ENCODE assay signal across 2 cellular contexts in genomic region chr3:48997102-48997637, GRCh38.
TF ChIP-seq lines count a peak whose summit lies in the region.

No MANE protein-coding gene starts in this region.

TF ChIP-seq in K562, 482 proteins besides CTCF, POLR2A, EP300 and RAD21:
- TF ChIP-seq ASH1L (IDR thresholded peaks at IDR 0.05; ENCODE audit: borderline replicate concordance, low read depth, partially characterized antibody), result no peak
- TF ChIP-seq CEBPG (CRISPR knock-in tag; IDR thresholded peaks at IDR 0.05), result no peak
- no peak for TF ChIP-seq CEBPG (tag; conservative IDR thresholded peaks at IDR 0.05 in 1 of 2, IDR thresholded peaks at IDR 0.05 in 1 of 2)
- no peak for TF ChIP-seq AFF1 (IDR thresholded peaks at IDR 0.05; ENCODE audit: low read depth in 1 of 2, partially characterized antibody in 2 of 2)
- no peak for TF ChIP-seq PTRF (tag; IDR thresholded peaks at IDR 0.05)
- no peak for TF ChIP-seq CTBP1 (IDR thresholded peaks at IDR 0.05; ENCODE audit: borderline replicate concordance)

TF ChIP-seq in HEK293T, 16 proteins besides CTCF, POLR2A, EP300 and RAD21:
- TF ChIP-seq TARDBP (IDR thresholded peaks at IDR 0.05) (no peak), CTBP1 (IDR thresholded peaks at IDR 0.05; ENCODE audit: borderline replicate concordance) (no peak), LEF1 (IDR thresholded peaks at IDR 0.05; ENCODE audit: borderline replicate concordance) (no peak), ARNT (IDR thresholded peaks at IDR 0.05) (no peak), FOXM1 (IDR thresholded peaks at IDR 0.05; ENCODE audit: borderline replicate concordance) (no peak), FOXK2 (IDR thresholded peaks at IDR 0.05) (no peak), ELF4 (IDR thresholded peaks at IDR 0.05) (no peak), NFRKB (IDR thresholded peaks at IDR 0.05) (no peak), SP1 (IDR thresholded peaks at IDR 0.05) (no peak), ZNF384 (IDR thresholded peaks at IDR 0.05) (no peak), HDGF (IDR thresholded peaks at IDR 0.05; ENCODE audit: borderline replicate concordance) (no peak), SUZ12 (IDR thresholded peaks at IDR 0.05) (no peak), L3MBTL2 (conservative IDR thresholded peaks at IDR 0.05) (no peak), BHLHE40 (IDR thresholded peaks at IDR 0.05; ENCODE audit: borderline replicate concordance) (no peak), FOXA1 (IDR thresholded peaks at IDR 0.05) (no peak)
- TF ChIP-seq, protein P1, sequence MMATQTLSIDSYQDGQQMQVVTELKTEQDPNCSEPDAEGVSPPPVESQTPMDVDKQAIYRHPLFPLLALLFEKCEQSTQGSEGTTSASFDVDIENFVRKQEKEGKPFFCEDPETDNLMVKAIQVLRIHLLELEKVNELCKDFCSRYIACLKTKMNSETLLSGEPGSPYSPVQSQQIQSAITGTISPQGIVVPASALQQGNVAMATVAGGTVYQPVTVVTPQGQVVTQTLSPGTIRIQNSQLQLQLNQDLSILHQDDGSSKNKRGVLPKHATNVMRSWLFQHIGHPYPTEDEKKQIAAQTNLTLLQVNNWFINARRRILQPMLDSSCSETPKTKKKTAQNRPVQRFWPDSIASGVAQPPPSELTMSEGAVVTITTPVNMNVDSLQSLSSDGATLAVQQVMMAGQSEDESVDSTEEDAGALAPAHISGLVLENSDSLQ (IDR thresholded peaks at IDR 0.05), result no peak
